In the genomic region with DNA sequence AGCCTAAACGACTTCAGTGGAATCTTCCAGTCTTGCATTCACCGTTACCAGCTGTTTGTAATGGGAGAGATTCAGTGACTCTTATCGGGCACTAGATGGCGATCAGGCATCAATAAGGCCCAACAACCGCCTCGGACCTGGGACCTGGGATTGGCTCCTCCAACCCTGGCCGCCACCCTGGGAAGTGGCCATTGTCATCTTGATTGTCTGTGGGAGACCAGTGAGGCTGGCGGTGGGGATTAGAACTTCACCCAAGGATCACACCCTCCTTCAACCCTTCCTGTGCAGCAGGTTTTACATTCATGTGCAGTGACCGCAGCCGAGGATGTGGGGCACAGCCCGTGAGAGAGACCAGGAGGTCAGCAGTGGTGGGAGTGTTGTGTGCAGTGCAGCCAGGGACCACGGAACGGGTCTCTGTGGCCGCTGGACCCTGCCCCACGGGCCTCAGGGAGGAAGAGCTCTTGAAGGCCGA, we compare ENCODE assay signal across 1 cellular context.
TF ChIP-seq lines count a peak whose summit lies in the region.

No MANE protein-coding gene starts in this region.

TF ChIP-seq in H1, 55 proteins besides CTCF, POLR2A, EP300 and RAD21 (continued from another document):
- no peak for TF ChIP-seq RXRA (IDR thresholded peaks at IDR 0.05; ENCODE audit: insufficient read depth, low read depth, low read length)
